ENCODE assay signal across 15 cellular contexts in genomic region chr2:206456078-206456769, GRCh38. TPM values are rescaled to one million over a fixed set of nuclear protein-coding genes. Genes with fewer than 3 reads are reported as not detected.
DNase-seq lines count a peak whose midpoint lies in the region; ATAC-seq and TF ChIP-seq lines count a peak whose summit lies in the region.
"Had no signal": no experiment of that assay in that cellular context is flagged by ENCODE, and none has a peak within 500 bp of the region (broad histone marks: within the 10 kb centered on the region; RNA-seq: fewer than 3 reads in every experiment).

No MANE protein-coding gene starts in this region.

- no peak overlapping the region for H3K4me2 ChIP-seq in parathyroid adenoma (ENCODE audit: low read length)

- no peak for TF ChIP-seq CTCF in parathyroid adenoma (IDR thresholded peaks at IDR 0.05)

- peaks cover 60% of the 10 kb centered on the region for H3K79me2 ChIP-seq in parathyroid adenoma

- H2AFZ ChIP-seq in parathyroid adenoma: no peak overlapping the region

- H3K4me1 ChIP-seq in SJCRH30 (peaks cover 35% of the 10 kb centered on the region), parathyroid adenoma (peaks cover 13% of the 10 kb centered on the region)

- H3K9me3 ChIP-seq in SJCRH30 (replicated peaks) (no peaks in the 10 kb centered on the region; the same call in 1 of the 2 replicates), parathyroid adenoma (ENCODE audit: control insufficient read depth, low read length) (no peaks in the 10 kb centered on the region)

- peak; percentile 11 for DNase-seq in NCI-H748 (lab: John Stamatoyannopoulos, UW; ENCODE audit: unreplicated experiment)
- no peak for DNase-seq in NCI-H748 treated with DMSO at 0.1 percent for 48 hours (lab: John Stamatoyannopoulos, UW)
- peak; percentile 9 for DNase-seq in HT1080 (ENCODE audit: low read depth)
- DNase-seq in SJCRH30: peak in 1 of 2 experiments; percentile 38
- DNase-seq in stimulated activated CD4-positive, alpha-beta T cell treated with anti-CD3 and anti-CD28 coated beads, Interleukin-4, amount 100 ng/mL, for 24 hours: no peak
- no peak for DNase-seq in NOMO-1 treated with DMSO at 0.1 percent for 48 hours (lab: John Stamatoyannopoulos, UW; ENCODE audit: unreplicated experiment)
- DNase-seq: H7, NCI-H1417, NCI-H2029, NCI-H2171 treated with DMSO at 0.1 percent for 48 hours, NCI-H510A, SIG-M5 had no signal

- H3K27ac ChIP-seq in SJCRH30 (peak overlapping the region; percentile 88), parathyroid adenoma (peak overlapping the region; percentile 6)

- no peaks in the 10 kb centered on the region for H3K27me3 ChIP-seq in SJCRH30
- no peaks in the 10 kb centered on the region for H3K27me3 ChIP-seq in parathyroid adenoma (ENCODE audit: control insufficient read depth, insufficient read depth, low read length)

- peaks cover 13% of the 10 kb centered on the region for H3K36me3 ChIP-seq in SJCRH30
- no peaks in the 10 kb centered on the region for H3K36me3 ChIP-seq in parathyroid adenoma (ENCODE audit: control insufficient read depth, insufficient read depth, low read length)

- no peak overlapping the region for H3K9ac ChIP-seq in parathyroid adenoma

- H3K4me3 ChIP-seq in SJCRH30: no peak overlapping the region
- no peak overlapping the region for H3K4me3 ChIP-seq in parathyroid adenoma (ENCODE audit: low read depth, low read length)

- ATAC-seq in GM21529 (IDR thresholded peaks at IDR 0.05; ENCODE audit: unreplicated experiment): no peak

RNA-seq across cellular contexts. Expression of gene ADAM23, which starts 12.9 kb away (rescaled TPM):
- 3.2 and 3.6 TPM in 2 replicates for total RNA-seq in HT1080 (2014; rRNA removed; shearing (Covaris generic))
- polyA plus RNA-seq in HT1080 (2015; cell fraction: cytosol; rRNA removed): 12.9 and 14.7 TPM in 2 replicates
- 7.1 and 11.6 TPM in 2 replicates for polyA plus RNA-seq in HT1080 (2015; cell fraction: nucleus; rRNA removed)
- total RNA-seq in SJCRH30 (2014; rRNA removed; shearing (Covaris generic)): 23.5 and 25.0 TPM in 2 replicates
- polyA plus RNA-seq: CD14-positive monocyte had no signal

Comparison
In these comparisons a context has a peak if more than half of its experiments do, and no peak if none do; other contexts are left out.
1. DNase-seq: peak in NCI-H748 (single experiment) and HT1080 (single experiment); none in NCI-H748 treated with DMSO at 0.1 percent for 48 hours (single experiment), stimulated activated CD4-positive, alpha-beta T cell treated with anti-CD3 and anti-CD28 coated beads, Interleukin-4, amount 100 ng/mL, for 24 hours (single experiment) and NOMO-1 treated with DMSO at 0.1 percent for 48 hours (single experiment).